In the genomic region with DNA sequence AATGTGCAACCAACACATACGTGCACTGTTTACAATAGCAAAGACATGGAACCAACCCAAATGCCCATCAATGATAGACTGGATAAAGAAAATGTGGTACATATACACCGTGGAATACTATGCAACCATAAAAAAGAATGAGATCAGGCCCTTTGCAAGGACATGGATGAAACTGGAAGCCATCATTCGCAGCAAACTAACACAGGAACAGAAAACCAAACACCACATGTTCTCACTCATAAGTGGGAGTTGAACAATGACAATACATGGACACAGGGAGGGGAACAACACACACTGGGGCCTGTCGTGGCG, we compare ENCODE assay signal across 7 cellular contexts. TPM values are rescaled to one million over a fixed set of nuclear protein-coding genes. Genes with fewer than 3 reads are reported as not detected.
DNase-seq lines count a peak whose midpoint lies in the region; ATAC-seq and TF ChIP-seq lines count a peak whose summit lies in the region.
"Not testable (repeated sequence)": the region's sequence is repeated elsewhere in the genome, so short reads cannot be mapped to it uniquely, and the experiment has no call there.

No MANE protein-coding gene starts in this region.

- H3K4me3 ChIP-seq in GM08714 (ENCODE audit: low read length) (peak overlapping the region; percentile 27; the same call in 1 of the 2 replicates), MM.1S (ENCODE audit: low read length) (peak overlapping the region; percentile 59), SU-DHL-6 (ENCODE audit: insufficient read depth, low read length, poor library complexity, severe bottlenecking) (peak overlapping the region; percentile 34)

- not testable (repeated sequence) for ATAC-seq in naive B cell (ENCODE audit: low read depth in 2 of 2); stimulated activated naive B cell treated with anti-CD40 and anti-IgM and Interleukin-4, amounts not matched to agents 10 μg/mL and 1 μg/mL and 100 μg/mL, for 72 hours (replicated peaks)

- not testable (repeated sequence) for H3K36me3 ChIP-seq in MM.1S (replicated peaks; ENCODE audit: insufficient read depth, low read length); SU-DHL-6 (ENCODE audit: low read length)

- H3K27ac ChIP-seq in MM.1S (ENCODE audit: low read length) (peak overlapping the region; percentile 88), SU-DHL-6 (ENCODE audit: low read depth, low read length) (peak overlapping the region; percentile 97)

- 0 out of 2 replicates have a peak overlapping the region, but pooled peaks have one; percentile 40 for H2AFZ ChIP-seq in MM.1S (ENCODE audit: low read length)
- not testable (repeated sequence) for H2AFZ ChIP-seq in SU-DHL-6 (ENCODE audit: low read depth, low read length, severe bottlenecking)

- intact Hi-C loops in activated T-helper 1 cell treated with anti-CD3 and anti-CD28 coated beads, Interleukin-12 subunit alpha, Interleukin-12 subunit beta, Interleukin-2, Interleukin-4 antibody, amounts not matched to agents 30 ng/mL and 10 ng/mL and 1 ng/mL, durations not matched to agents 14 hours and 24 hours and 36 hours (cut with micrococcal nuclease): not testable (repeated sequence)
- intact Hi-C loops in dendritic cell treated with granulocyte-macrophage colony-stimulating factor and Interleukin-4, amounts not matched to agents 40 ng/mL and 50 ng/mL, for 4 days (cut with micrococcal nuclease): loop anchor here (10.0 kb wide), 1 partner anchor 111 kb away; a partner anchor contains a TSS

- H3K9ac ChIP-seq in MM.1S (ENCODE audit: low read length) (peak overlapping the region; percentile 51; the same call in 1 of the 2 replicates), SU-DHL-6 (ENCODE audit: low read length) (peak overlapping the region; percentile 72)

- H3K4me3 Mint-ChIP-seq in activated T-helper 1 cell treated with anti-CD3 and anti-CD28 coated beads, Interleukin-12 subunit alpha, Interleukin-12 subunit beta, Interleukin-2, Interleukin-4 antibody, amounts not matched to agents 30 ng/mL and 10 ng/mL and 1 ng/mL, durations not matched to agents 14 hours and 24 hours and 36 hours: peak overlapping the region; percentile 59
- peak overlapping the region; percentile 65 for H3K4me3 Mint-ChIP-seq in dendritic cell treated with granulocyte-macrophage colony-stimulating factor and Interleukin-4, amounts not matched to agents 40 ng/mL and 50 ng/mL, for 4 days
- H3K4me3 Mint-ChIP-seq in naive B cell: peak overlapping the region; percentile 68 to 91 (median 78)
- H3K4me3 Mint-ChIP-seq in stimulated activated naive B cell treated with anti-CD40 and anti-IgM and Interleukin-4, amounts not matched to agents 10 μg/mL and 1 μg/mL and 100 μg/mL, for 72 hours: peak overlapping the region; percentile 66 to 73

- not testable (repeated sequence) for H3K9me3 ChIP-seq in MM.1S (replicated peaks; ENCODE audit: insufficient read depth, low read length); SU-DHL-6 (ENCODE audit: insufficient read depth, low read length)

- not testable (repeated sequence) for H3K27me3 ChIP-seq in MM.1S (replicated peaks; ENCODE audit: insufficient read depth, low read length); SU-DHL-6 (ENCODE audit: low read length)

- H3K4me1 ChIP-seq in MM.1S (ENCODE audit: low read length): peaks cover 86% of the 10 kb centered on the region

- H3K9me2 ChIP-seq in MM.1S (replicated peaks; ENCODE audit: insufficient read depth, low read length); SU-DHL-6 (replicated peaks; ENCODE audit: insufficient read depth, low read length): not testable (repeated sequence)

- not testable (repeated sequence) for DNase-seq in MM.1S; activated T-helper 1 cell treated with anti-CD3 and anti-CD28 coated beads, Interleukin-12 subunit alpha, Interleukin-12 subunit beta, Interleukin-2, Interleukin-4 antibody, amounts not matched to agents 30 ng/mL and 10 ng/mL and 1 ng/mL, durations not matched to agents 14 hours and 24 hours and 36 hours (ENCODE audit: low spot score); naive B cell; stimulated activated naive B cell treated with anti-CD40 and anti-IgM and Interleukin-4, amounts not matched to agents 10 μg/mL and 1 μg/mL and 100 μg/mL, for 72 hours

- H3K27me3 Mint-ChIP-seq in activated T-helper 1 cell treated with anti-CD3 and anti-CD28 coated beads, Interleukin-12 subunit alpha, Interleukin-12 subunit beta, Interleukin-2, Interleukin-4 antibody, amounts not matched to agents 30 ng/mL and 10 ng/mL and 1 ng/mL, durations not matched to agents 14 hours and 24 hours and 36 hours (ENCODE audit: insufficient read depth); dendritic cell treated with granulocyte-macrophage colony-stimulating factor and Interleukin-4, amounts not matched to agents 40 ng/mL and 50 ng/mL, for 4 days; naive B cell; stimulated activated naive B cell treated with anti-CD40 and anti-IgM and Interleukin-4, amounts not matched to agents 10 μg/mL and 1 μg/mL and 100 μg/mL, for 72 hours: not testable (repeated sequence)

- peak overlapping the region; percentile 64 for H3K27ac Mint-ChIP-seq in activated T-helper 1 cell treated with anti-CD3 and anti-CD28 coated beads, Interleukin-12 subunit alpha, Interleukin-12 subunit beta, Interleukin-2, Interleukin-4 antibody, amounts not matched to agents 30 ng/mL and 10 ng/mL and 1 ng/mL, durations not matched to agents 14 hours and 24 hours and 36 hours
- H3K27ac Mint-ChIP-seq in dendritic cell treated with granulocyte-macrophage colony-stimulating factor and Interleukin-4, amounts not matched to agents 40 ng/mL and 50 ng/mL, for 4 days: peak overlapping the region; percentile 81
- H3K27ac Mint-ChIP-seq in naive B cell: peak overlapping the region; percentile 48 to 99 (median 84)
- peak overlapping the region; percentile 72 for H3K27ac Mint-ChIP-seq in stimulated activated naive B cell treated with anti-CD40 and anti-IgM and Interleukin-4, amounts not matched to agents 10 μg/mL and 1 μg/mL and 100 μg/mL, for 72 hours

- peaks cover 24% of the 10 kb centered on the region for H3K36me3 Mint-ChIP-seq in activated T-helper 1 cell treated with anti-CD3 and anti-CD28 coated beads, Interleukin-12 subunit alpha, Interleukin-12 subunit beta, Interleukin-2, Interleukin-4 antibody, amounts not matched to agents 30 ng/mL and 10 ng/mL and 1 ng/mL, durations not matched to agents 14 hours and 24 hours and 36 hours (ENCODE audit: low read depth)
- not testable (repeated sequence) for H3K36me3 Mint-ChIP-seq in dendritic cell treated with granulocyte-macrophage colony-stimulating factor and Interleukin-4, amounts not matched to agents 40 ng/mL and 50 ng/mL, for 4 days (ENCODE audit: low read depth)
- H3K36me3 Mint-ChIP-seq in naive B cell: peaks cover 0 to 16% of the 10 kb centered on the region in 2 donors
- H3K36me3 Mint-ChIP-seq in stimulated activated naive B cell treated with anti-CD40 and anti-IgM and Interleukin-4, amounts not matched to agents 10 μg/mL and 1 μg/mL and 100 μg/mL, for 72 hours: peaks cover 8 to 25% of the 10 kb centered on the region in 2 donors

- H3F3A ChIP-seq in MM.1S (ENCODE audit: insufficient read depth, low read length) (peaks cover 60% of the 10 kb centered on the region), SU-DHL-6 (ENCODE audit: insufficient read depth) (peaks cover 98% of the 10 kb centered on the region)

- TF ChIP-seq CTCF in MM.1S (IDR thresholded peaks at IDR 0.05; ENCODE audit: low read length); SU-DHL-6 (IDR thresholded peaks at IDR 0.05; ENCODE audit: insufficient read depth, low read length, poor library complexity, severe bottlenecking): not testable (repeated sequence)

- not testable (repeated sequence) for H4K20me1 ChIP-seq in MM.1S (ENCODE audit: insufficient read depth, low read length); SU-DHL-6 (ENCODE audit: low read depth, low read length)

- H3K4me2 ChIP-seq in MM.1S (ENCODE audit: low read depth, low read length) (peak overlapping the region; percentile 96), SU-DHL-6 (ENCODE audit: low read depth, low read length, poor library complexity, severe bottlenecking) (peak overlapping the region; percentile 97)

- H3K9me3 Mint-ChIP-seq in activated T-helper 1 cell treated with anti-CD3 and anti-CD28 coated beads, Interleukin-12 subunit alpha, Interleukin-12 subunit beta, Interleukin-2, Interleukin-4 antibody, amounts not matched to agents 30 ng/mL and 10 ng/mL and 1 ng/mL, durations not matched to agents 14 hours and 24 hours and 36 hours; dendritic cell treated with granulocyte-macrophage colony-stimulating factor and Interleukin-4, amounts not matched to agents 40 ng/mL and 50 ng/mL, for 4 days; naive B cell; stimulated activated naive B cell treated with anti-CD40 and anti-IgM and Interleukin-4, amounts not matched to agents 10 μg/mL and 1 μg/mL and 100 μg/mL, for 72 hours: not testable (repeated sequence)

- H3K4me1 Mint-ChIP-seq in activated T-helper 1 cell treated with anti-CD3 and anti-CD28 coated beads, Interleukin-12 subunit alpha, Interleukin-12 subunit beta, Interleukin-2, Interleukin-4 antibody, amounts not matched to agents 30 ng/mL and 10 ng/mL and 1 ng/mL, durations not matched to agents 14 hours and 24 hours and 36 hours (ENCODE audit: low read depth): peaks cover 53% of the 10 kb centered on the region
- H3K4me1 Mint-ChIP-seq in dendritic cell treated with granulocyte-macrophage colony-stimulating factor and Interleukin-4, amounts not matched to agents 40 ng/mL and 50 ng/mL, for 4 days (ENCODE audit: low read depth): peaks cover 46% of the 10 kb centered on the region
- peaks cover 76 to 97% (median 80%) of the 10 kb centered on the region in 3 donors for H3K4me1 Mint-ChIP-seq in naive B cell
- H3K4me1 Mint-ChIP-seq in stimulated activated naive B cell treated with anti-CD40 and anti-IgM and Interleukin-4, amounts not matched to agents 10 μg/mL and 1 μg/mL and 100 μg/mL, for 72 hours: peaks cover 59 to 95% of the 10 kb centered on the region in 2 donors

- peaks cover 27% of the 10 kb centered on the region for H3K79me2 ChIP-seq in MM.1S (ENCODE audit: low read length)
- peaks cover 65% of the 10 kb centered on the region for H3K79me2 ChIP-seq in SU-DHL-6 (ENCODE audit: insufficient read depth, low read length)

RNA-seq across cellular contexts. Expression of a gene that starts 15.8 kb away (rescaled TPM):
- 13.0 and 13.3 TPM in 2 replicates for total RNA-seq in activated T-helper 1 cell treated with anti-CD3 and anti-CD28 coated beads, Interleukin-12 subunit alpha, Interleukin-12 subunit beta, Interleukin-2, Interleukin-4 antibody, amounts not matched to agents 30 ng/mL and 10 ng/mL and 1 ng/mL, durations not matched to agents 14 hours and 24 hours and 36 hours
- 100 to 1,000 TPM; 125 to 213 (median 155) TPM for polyA plus RNA-seq in naive B cell (ENCODE audit: low read depth in 6 of 6)
